12 cellular contexts compared by ENCODE assay signal in genomic region chr20:53901064-53901463, GRCh38.
A peak's percentile ranks its signal among the peaks of the same experiment; 100 is the strongest.
DNase-seq lines count a peak whose midpoint lies in the region; ATAC-seq and TF ChIP-seq lines count a peak whose summit lies in the region.
"Had no signal": no experiment of that assay in that cellular context is flagged by ENCODE, and none has a peak within 500 bp of the region (broad histone marks: within the 10 kb centered on the region; RNA-seq: fewer than 3 reads in every experiment).

No MANE protein-coding gene starts in this region.

- H3K9me3 ChIP-seq in aorta (ENCODE audit: control insufficient read depth, low read length) = no peaks in the 10 kb centered on the region

- no peaks in the 10 kb centered on the region for H3K27me3 ChIP-seq in aorta (ENCODE audit: control insufficient read depth in 1 of 2, insufficient read depth in 2 of 2, low read length in 1 of 2)

- no peak overlapping the region for H3K4me3 ChIP-seq in cardiac fibroblast (replicated peaks in 1 of 2; ENCODE audit: low read depth in 2 of 2, low read length in 2 of 2)
- no peak overlapping the region for H3K4me3 ChIP-seq in aorta (ENCODE audit: low read length in 2 of 2)

- no peak for ATAC-seq in natural killer cell treated with Interleukin-12 subunit alpha and Interleukin-12 subunit beta and Interleukin-15 and Interleukin-18, amount 100 ng/mL, for 72 hours
- ATAC-seq in natural killer cell (no peak), aorta (ENCODE audit: low FRiP score) (no peak), GM18858 (IDR thresholded peaks at IDR 0.05; ENCODE audit: unreplicated experiment) (no peak)
- ATAC-seq: effector memory CD8-positive, alpha-beta T cell had no signal

- DNase-seq in natural killer cell treated with Interleukin-12 subunit alpha and Interleukin-12 subunit beta and Interleukin-15 and Interleukin-18, amount 100 ng/mL, for 72 hours (ENCODE audit: low spot score) = no peak
- DNase-seq in natural killer cell (no peak), cardiac fibroblast (ENCODE audit: low read depth in 2 of 2) (peak; percentile 55 to 78), mesothelial cell of epicardium (ENCODE audit: low spot score in 2 of 2, unreplicated experiment in 2 of 2) (no peak), aorta (no peak), NCI-H2107 treated with DMSO at 0.1 percent for 48 hours (lab: John Stamatoyannopoulos, UW; ENCODE audit: unreplicated experiment) (no peak)
- no peak for DNase-seq in stimulated activated CD4-positive, alpha-beta T cell treated with anti-CD3 and anti-CD28 coated beads, Interleukin-4, amount 100 ng/mL, for 1 hour
- DNase-seq: activated CD4-positive, alpha-beta T cell treated with anti-CD3 and anti-CD28 coated beads for 1 hour; CD4-positive, CD25-positive, alpha-beta regulatory T cell; effector memory CD8-positive, alpha-beta T cell; NCI-H1930 had no signal

- H3K9me3 Mint-ChIP-seq in natural killer cell treated with Interleukin-12 subunit alpha and Interleukin-12 subunit beta and Interleukin-15 and Interleukin-18, amount 100 ng/mL, for 72 hours = no peaks in the 10 kb centered on the region
- H3K9me3 Mint-ChIP-seq in natural killer cell (no peaks in the 10 kb centered on the region), mesothelial cell of epicardium (no peaks in the 10 kb centered on the region)
- H3K9me3 Mint-ChIP-seq: CD4-positive, CD25-positive, alpha-beta regulatory T cell; effector memory CD8-positive, alpha-beta T cell had no signal

- intact Hi-C loops in natural killer cell (cut with micrococcal nuclease) = no loop called here
- intact Hi-C loops in aorta (cut with DNase I) = no loop called here

- H3K27me3 Mint-ChIP-seq in natural killer cell treated with Interleukin-12 subunit alpha and Interleukin-12 subunit beta and Interleukin-15 and Interleukin-18, amount 100 ng/mL, for 72 hours = no peaks in the 10 kb centered on the region
- H3K27me3 Mint-ChIP-seq in natural killer cell (ENCODE audit: low read depth in 2 of 2) (no peaks in the 10 kb centered on the region), mesothelial cell of epicardium (ENCODE audit: low read depth) (no peaks in the 10 kb centered on the region)
- H3K27me3 Mint-ChIP-seq: CD4-positive, CD25-positive, alpha-beta regulatory T cell; effector memory CD8-positive, alpha-beta T cell had no signal

- H3K4me1 ChIP-seq in aorta (ENCODE audit: control insufficient read depth in 1 of 2, insufficient read depth in 2 of 2, low read length in 2 of 2) = peaks cover 0 to 1% of the 10 kb centered on the region in 2 donors

- no peaks in the 10 kb centered on the region for H3K36me3 ChIP-seq in aorta (ENCODE audit: control insufficient read depth in 1 of 2, insufficient read depth in 2 of 2, low read length in 1 of 2)

- H3K27ac Mint-ChIP-seq in natural killer cell treated with Interleukin-12 subunit alpha and Interleukin-12 subunit beta and Interleukin-15 and Interleukin-18, amount 100 ng/mL, for 72 hours = peak overlapping the region; percentile 23 to 89
- H3K27ac Mint-ChIP-seq in natural killer cell (no peak overlapping the region), mesothelial cell of epicardium (peak overlapping the region; percentile 52)
- H3K27ac Mint-ChIP-seq: effector memory CD8-positive, alpha-beta T cell had no signal

- TF ChIP-seq CTCF in natural killer cell (IDR thresholded peaks at IDR 0.05) (no peak), cardiac fibroblast (IDR thresholded peaks at IDR 0.05; ENCODE audit: low read depth, low read length) (no peak), mesothelial cell of epicardium (IDR thresholded peaks at IDR 0.05; ENCODE audit: unreplicated experiment) (no peak)

- H3K36me3 Mint-ChIP-seq in natural killer cell treated with Interleukin-12 subunit alpha and Interleukin-12 subunit beta and Interleukin-15 and Interleukin-18, amount 100 ng/mL, for 72 hours = no peaks in the 10 kb centered on the region
- H3K36me3 Mint-ChIP-seq in natural killer cell = no peaks in the 10 kb centered on the region
- H3K36me3 Mint-ChIP-seq in mesothelial cell of epicardium = no peaks in the 10 kb centered on the region
- H3K36me3 Mint-ChIP-seq: CD4-positive, CD25-positive, alpha-beta regulatory T cell had no signal

- H3K4me1 Mint-ChIP-seq in natural killer cell treated with Interleukin-12 subunit alpha and Interleukin-12 subunit beta and Interleukin-15 and Interleukin-18, amount 100 ng/mL, for 72 hours (ENCODE audit: low read depth in 2 of 2) = peaks cover 46 to 47% of the 10 kb centered on the region in 2 donors
- H3K4me1 Mint-ChIP-seq in natural killer cell (peaks cover 28 to 34% of the 10 kb centered on the region in 2 donors), mesothelial cell of epicardium (peaks cover 31% of the 10 kb centered on the region)

- WGBS in aorta, 2 donors = 10 to 11% methylated on average over 6 of the region's 6 CpGs

- H3K27ac ChIP-seq in aorta (ENCODE audit: low read depth in 1 of 2, low read length in 2 of 2) = peak overlapping the region; percentile 49 to 74

- no peak overlapping the region for H3K4me3 Mint-ChIP-seq in natural killer cell treated with Interleukin-12 subunit alpha and Interleukin-12 subunit beta and Interleukin-15 and Interleukin-18, amount 100 ng/mL, for 72 hours
- H3K4me3 Mint-ChIP-seq in natural killer cell = no peak overlapping the region
- no peak overlapping the region for H3K4me3 Mint-ChIP-seq in mesothelial cell of epicardium
- H3K4me3 Mint-ChIP-seq: CD4-positive, CD25-positive, alpha-beta regulatory T cell; effector memory CD8-positive, alpha-beta T cell had no signal

Comparison
In these comparisons a context has a peak if more than half of its experiments do, and no peak if none do; other contexts are left out.
1. H3K27ac Mint-ChIP-seq: peak in natural killer cell treated with Interleukin-12 subunit alpha and Interleukin-12 subunit beta and Interleukin-15 and Interleukin-18, amount 100 ng/mL, for 72 hours (2 of 2) and mesothelial cell of epicardium (single experiment); none in natural killer cell (0 of 2).
2. DNase-seq: peak in cardiac fibroblast (2 of 2); none in natural killer cell treated with Interleukin-12 subunit alpha and Interleukin-12 subunit beta and Interleukin-15 and Interleukin-18, amount 100 ng/mL, for 72 hours (single experiment), natural killer cell (single experiment), mesothelial cell of epicardium (0 of 2), aorta (0 of 2), stimulated activated CD4-positive, alpha-beta T cell treated with anti-CD3 and anti-CD28 coated beads, Interleukin-4, amount 100 ng/mL, for 1 hour (single experiment) and NCI-H2107 treated with DMSO at 0.1 percent for 48 hours (single experiment).